Comparison of ENCODE assay signal across 8 cellular contexts in genomic region chr12:44015333-44015941, GRCh38.
DNase-seq lines count a peak whose midpoint lies in the region; ATAC-seq and TF ChIP-seq lines count a peak whose summit lies in the region.

No MANE protein-coding gene starts in this region.

- no peak overlapping the region for H3K4me2 ChIP-seq in hepatocyte

- no peak overlapping the region for H3K4me3 Mint-ChIP-seq in CD14-positive monocyte

- 9% methylated on average over 3 of the region's 3 CpGs for WGBS in hepatocyte (ENCODE audit: low lambda C conversion rate, missing lambda C conversion rate)

- no peak overlapping the region for H3K27ac Mint-ChIP-seq in CD14-positive monocyte

- H3K27ac ChIP-seq in hepatocyte, result no peak overlapping the region

- H3K4me1 ChIP-seq in adipocyte (ENCODE audit: control insufficient read depth, insufficient read depth, low read length) (no peaks in the 10 kb centered on the region), hepatocyte (ENCODE audit: insufficient read depth) (no peaks in the 10 kb centered on the region)

- no peaks in the 10 kb centered on the region for H3K9me3 Mint-ChIP-seq in CD14-positive monocyte

- ATAC-seq in GM18517 (IDR thresholded peaks at IDR 0.05; ENCODE audit: unreplicated experiment), result peak; percentile 81
- ATAC-seq in HG03064 (IDR thresholded peaks at IDR 0.05; ENCODE audit: low read depth, unreplicated experiment), result peak; percentile 64

- H4K20me1 ChIP-seq in hepatocyte (ENCODE audit: insufficient read depth, poor library complexity, severe bottlenecking), result no peaks in the 10 kb centered on the region

- no peaks in the 10 kb centered on the region for H3K79me2 ChIP-seq in hepatocyte

- H3K4me3 ChIP-seq in adipocyte (ENCODE audit: low read length) (no peak overlapping the region), hepatocyte (no peak overlapping the region)

- H3K4me1 Mint-ChIP-seq in CD14-positive monocyte, result no peaks in the 10 kb centered on the region

- H3K36me3 Mint-ChIP-seq in CD14-positive monocyte, result no peaks in the 10 kb centered on the region

- intact Hi-C loops in CD14-positive monocyte (cut with micrococcal nuclease), result no loop called here

- no peak overlapping the region for H2AFZ ChIP-seq in hepatocyte

- H3K9me2 ChIP-seq in hepatocyte (replicated peaks; ENCODE audit: insufficient read depth), result no peaks in the 10 kb centered on the region

- H3K36me3 ChIP-seq in adipocyte (ENCODE audit: control insufficient read depth, insufficient read depth, low read length, severe bottlenecking) (no peaks in the 10 kb centered on the region), hepatocyte (replicated peaks; ENCODE audit: insufficient read depth, low read depth) (no peaks in the 10 kb centered on the region)

- H3K9me3 ChIP-seq in adipocyte (ENCODE audit: control insufficient read depth, low read length) (no peaks in the 10 kb centered on the region), hepatocyte (ENCODE audit: low read depth) (no peaks in the 10 kb centered on the region)

- DNase-seq in CD14-positive monocyte (ENCODE audit: low spot score), result no peak
- DNase-seq in NCI-H2081 treated with DMSO at 0.1 percent for 48 hours (lab: John Stamatoyannopoulos, UW), result peak; percentile 71
- DNase-seq in adipocyte (ENCODE audit: low read depth), result peak; percentile 84
- DNase-seq in hepatocyte (ENCODE audit: low spot score), result peak; percentile 70
- peak; percentile 91 for DNase-seq in superior temporal gyrus (ENCODE audit: extremely low spot score)
- DNase-seq in activated naive CD4-positive, alpha-beta T cell (lab: John Stamatoyannopoulos, UW), result no peak

- H3K27me3 Mint-ChIP-seq in CD14-positive monocyte (ENCODE audit: low read depth in 3 of 3), result peaks cover 1 to 4% (median 2%) of the 10 kb centered on the region in 3 donors

- H3K27me3 ChIP-seq in adipocyte (replicated peaks; ENCODE audit: control insufficient read depth, insufficient read depth, low read length), result no peaks in the 10 kb centered on the region
- H3K27me3 ChIP-seq in hepatocyte, result no peaks in the 10 kb centered on the region

- peak; percentile 2 for TF ChIP-seq CTCF in CD14-positive monocyte (IDR thresholded peaks at IDR 0.05)
- peak; percentile 72 for TF ChIP-seq CTCF in hepatocyte (IDR thresholded peaks at IDR 0.05; ENCODE audit: poor library complexity)

- no peak overlapping the region for H3K9ac ChIP-seq in adipocyte (ENCODE audit: low read length)

Comparison
In these comparisons a context has a peak if more than half of its experiments do, and no peak if none do; other contexts are left out.
1. DNase-seq: peak in NCI-H2081 treated with DMSO at 0.1 percent for 48 hours (single experiment), adipocyte (single experiment), hepatocyte (single experiment) and superior temporal gyrus (single experiment); none in CD14-positive monocyte (single experiment) and activated naive CD4-positive, alpha-beta T cell (0 of 4).